Comparison of ENCODE assay signal across 8 cellular contexts in the genomic region with DNA sequence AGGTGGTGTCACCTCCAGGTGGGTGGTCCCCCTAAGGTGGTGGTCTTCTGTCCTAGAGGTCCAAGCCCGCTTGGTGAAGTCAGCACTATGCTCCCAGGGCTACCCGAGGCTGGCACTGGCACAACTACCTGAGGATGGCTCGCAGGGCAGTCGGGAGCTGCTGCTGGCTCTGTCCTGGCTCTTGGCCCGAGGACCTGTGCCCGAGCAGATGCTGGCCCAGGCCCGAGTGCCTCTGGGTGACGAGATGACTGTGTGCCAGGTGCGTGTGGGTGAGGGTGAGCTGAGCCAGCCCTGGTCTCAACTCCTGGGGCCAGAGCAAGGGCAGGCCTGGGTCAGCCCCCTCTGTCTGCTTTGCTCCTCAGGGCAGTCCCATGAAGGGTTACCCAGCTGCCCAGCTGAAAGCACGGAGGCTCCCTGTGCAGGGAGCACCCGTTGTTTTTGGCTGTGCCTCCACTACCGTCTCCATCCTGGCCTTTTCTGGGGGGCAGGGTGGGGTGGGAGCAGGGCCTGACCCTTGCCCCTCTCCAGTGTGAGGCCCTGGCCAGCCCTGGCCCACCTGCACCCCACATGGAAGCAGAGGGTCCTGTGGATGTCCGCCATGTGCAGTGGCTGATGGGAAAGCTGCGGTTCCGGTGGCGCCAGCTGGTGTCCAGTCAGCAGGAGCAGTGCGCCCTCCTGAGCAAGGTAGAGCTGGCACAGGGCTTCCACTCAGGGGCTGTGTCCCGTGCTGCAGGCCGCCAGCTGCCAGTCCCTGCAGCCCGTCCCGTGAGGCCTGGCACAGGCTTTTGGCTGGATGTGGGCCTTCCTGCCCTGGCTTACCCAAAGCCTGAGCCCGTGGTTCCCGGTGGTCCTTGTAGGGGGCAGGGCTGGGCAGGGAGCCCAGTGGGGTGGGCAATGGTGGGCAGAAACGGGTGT. TPM values are rescaled to one million over a fixed set of nuclear protein-coding genes. Genes with fewer than 3 reads are reported as not detected.
DNase-seq lines count a peak whose midpoint lies in the region; ATAC-seq lines count a peak whose summit lies in the region.

No MANE protein-coding gene starts in this region.

- H3K9me3 Mint-ChIP-seq in T-helper 1 cell treated with Interleukin-12 subunit alpha and Interleukin-12 subunit beta and Interleukin-4 antibody, amounts not matched to agents 30 μg/mL and 1 μg/mL, for 36 hours: no peaks in the 10 kb centered on the region

- H3K4me2 ChIP-seq in skeletal muscle satellite cell (ENCODE audit: low read length): peak overlapping the region; percentile 97

- H3K36me3 Mint-ChIP-seq in T-helper 1 cell treated with Interleukin-12 subunit alpha and Interleukin-12 subunit beta and Interleukin-4 antibody, amounts not matched to agents 30 μg/mL and 1 μg/mL, for 36 hours (ENCODE audit: low read depth): no peaks in the 10 kb centered on the region

- ATAC-seq in right cardiac atrium (no peak), HG03108 (IDR thresholded peaks at IDR 0.05; ENCODE audit: unreplicated experiment) (no peak)

- H3K9ac ChIP-seq in skeletal muscle satellite cell (ENCODE audit: low read depth, low read length): no peak overlapping the region

- H3K36me3 ChIP-seq in skeletal muscle satellite cell (ENCODE audit: insufficient read depth, low read length): no peaks in the 10 kb centered on the region

- H3K27me3 ChIP-seq in right cardiac atrium (ENCODE audit: control insufficient read depth, insufficient read depth) (no peaks in the 10 kb centered on the region), skeletal muscle satellite cell (ENCODE audit: control insufficient read depth, insufficient read depth, low read length) (no peaks in the 10 kb centered on the region)

- intact Hi-C loops in right cardiac atrium (cut with DNase I): loop anchor here in 1 of 4 donors (5.0 kb wide), 1 partner anchor 120 kb away; no protein-coding TSS in a partner anchor

- H3K4me1 Mint-ChIP-seq in T-helper 1 cell treated with Interleukin-12 subunit alpha and Interleukin-12 subunit beta and Interleukin-4 antibody, amounts not matched to agents 30 μg/mL and 1 μg/mL, for 36 hours (ENCODE audit: low read depth): peaks cover 9% of the 10 kb centered on the region

- H3K27me3 Mint-ChIP-seq in T-helper 1 cell treated with Interleukin-12 subunit alpha and Interleukin-12 subunit beta and Interleukin-4 antibody, amounts not matched to agents 30 μg/mL and 1 μg/mL, for 36 hours (ENCODE audit: low read depth): no peaks in the 10 kb centered on the region

- H3K9me3 ChIP-seq in right cardiac atrium (ENCODE audit: control insufficient read depth, low read length) (no peaks in the 10 kb centered on the region), skeletal muscle satellite cell (replicated peaks; ENCODE audit: low read length) (no peaks in the 10 kb centered on the region)

- H3K4me3 ChIP-seq in right cardiac atrium (ENCODE audit: low read length) (no peak overlapping the region), skeletal muscle satellite cell (ENCODE audit: low read length) (peak overlapping the region; percentile 81)

- no peak overlapping the region for H3K27ac ChIP-seq in right cardiac atrium (ENCODE audit: low read length)

- H3K27ac Mint-ChIP-seq in T-helper 1 cell treated with Interleukin-12 subunit alpha and Interleukin-12 subunit beta and Interleukin-4 antibody, amounts not matched to agents 30 μg/mL and 1 μg/mL, for 36 hours: peak overlapping the region; percentile 90

- H3K4me3 Mint-ChIP-seq in T-helper 1 cell treated with Interleukin-12 subunit alpha and Interleukin-12 subunit beta and Interleukin-4 antibody, amounts not matched to agents 30 μg/mL and 1 μg/mL, for 36 hours: peak overlapping the region; percentile 91

- DNase-seq in NCI-H2196 (lab: John Stamatoyannopoulos, UW; ENCODE audit: unreplicated experiment): peak; percentile 38
- no peak for DNase-seq in NCI-H2196 treated with DMSO at 0.1 percent for 48 hours (lab: John Stamatoyannopoulos, UW; ENCODE audit: unreplicated experiment)
- DNase-seq in right cardiac atrium: peak; percentile 58 to 80 (median 75)
- DNase-seq in NOMO-1 treated with dmso at 0.1 percent for 144 hours (lab: John Stamatoyannopoulos, UW; ENCODE audit: unreplicated experiment): no peak
- no peak for DNase-seq in hepatic stellate cell (ENCODE audit: low spot score)

- 86% methylated on average over 24 of the region's 24 CpGs for WGBS in right cardiac atrium

- H3K4me1 ChIP-seq in right cardiac atrium (ENCODE audit: control insufficient read depth, insufficient read depth, low read length) (no peaks in the 10 kb centered on the region), skeletal muscle satellite cell (ENCODE audit: control insufficient read depth, insufficient read depth, low read length) (peaks cover 12% of the 10 kb centered on the region)

RNA-seq across cellular contexts. Expression of a gene that starts 1.3 kb away (rescaled TPM):
- 1 to 10 TPM; 5.2 to 6.9 (median 5.8) TPM for total RNA-seq in right cardiac atrium
- polyA plus RNA-seq in right cardiac atrium: 6.5 TPM
- total RNA-seq in skeletal muscle satellite cell (2012; rRNA removed): 11.4 and 12.7 TPM in 2 replicates

RNA-seq across cellular contexts. Expression of a gene that starts 5.6 kb away (rescaled TPM):
- total RNA-seq in right cardiac atrium: 100 to 1,000 TPM; 161 to 218 (median 192) TPM
- 243 TPM for polyA plus RNA-seq in right cardiac atrium
- total RNA-seq in skeletal muscle satellite cell (2012; rRNA removed): 4.1 and 16.8 TPM in 2 replicates

RNA-seq across cellular contexts. Expression of a gene that starts 17.7 kb away (rescaled TPM):
- 1,000 to 10,000 TPM; 1,091 to 1,370 (median 1,238) TPM for total RNA-seq in right cardiac atrium
- 1,790 TPM for polyA plus RNA-seq in right cardiac atrium
- 29.7 and 60.7 TPM in 2 replicates for total RNA-seq in skeletal muscle satellite cell (2012; rRNA removed)

RNA-seq across cellular contexts. Expression of a gene that starts 34.1 kb away (rescaled TPM):
- total RNA-seq in right cardiac atrium: 1 to 10 TPM; 2.8 to 4.4 (median 3.6) TPM
- 2.3 TPM for polyA plus RNA-seq in right cardiac atrium
- 2.3 and 3.9 TPM in 2 replicates for total RNA-seq in skeletal muscle satellite cell (2012; rRNA removed)

Comparison
In these comparisons a context has a peak if more than half of its experiments do, and no peak if none do; other contexts are left out.
1. DNase-seq: peak in NCI-H2196 (single experiment) and right cardiac atrium (3 of 3); none in NCI-H2196 treated with DMSO at 0.1 percent for 48 hours (single experiment), NOMO-1 treated with dmso at 0.1 percent for 144 hours (single experiment) and hepatic stellate cell (single experiment).